ENCODE assay signal across 1 cellular context in genomic region chr22:49527611-49528419, GRCh38.
TF ChIP-seq lines count a peak whose summit lies in the region.

No MANE protein-coding gene starts in this region.

TF ChIP-seq in GM23338, 12 proteins besides CTCF, POLR2A, EP300 and RAD21 (continued from another document):
- no peak for TF ChIP-seq ZNF462 (CRISPR knock-in tag; IDR thresholded peaks at IDR 0.05)
